In the genomic region with DNA sequence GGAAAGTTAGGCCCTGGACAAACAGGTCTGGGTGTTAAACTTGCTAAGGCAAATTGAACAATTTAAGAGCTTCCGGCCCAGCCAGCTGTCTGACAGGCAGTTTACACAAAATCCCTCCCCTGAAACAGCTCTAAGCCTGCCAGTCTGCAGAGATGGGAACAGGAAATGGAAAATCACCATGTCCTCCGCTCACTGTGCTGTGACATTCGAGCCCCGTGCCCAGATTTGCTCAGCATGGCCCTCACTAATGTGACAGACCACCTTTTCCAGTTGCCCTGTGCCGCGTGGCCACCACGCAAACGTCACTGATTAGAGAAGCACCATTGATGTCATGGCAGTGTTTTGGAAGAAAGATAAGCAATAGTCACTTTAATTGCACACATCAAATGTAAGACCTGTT, we compare ENCODE assay signal across 9 cellular contexts. TPM values are rescaled to one million over a fixed set of nuclear protein-coding genes. Genes with fewer than 3 reads are reported as not detected.
A peak's percentile ranks its signal among the peaks of the same experiment; 100 is the strongest.
DNase-seq lines count a peak whose midpoint lies in the region; ATAC-seq, FAIRE-seq and TF ChIP-seq lines count a peak whose summit lies in the region.
"Had no signal": no experiment of that assay in that cellular context is flagged by ENCODE, and none has a peak within 500 bp of the region (broad histone marks: within the 10 kb centered on the region; RNA-seq: fewer than 3 reads in every experiment).

No MANE protein-coding gene starts in this region.

- no peak for TF ChIP-seq POLR2A in uterus (IDR thresholded peaks at IDR 0.05)

- TF ChIP-seq CTCF in bronchial epithelial cell (IDR thresholded peaks at IDR 0.05; ENCODE audit: insufficient read depth, low read length, severe bottlenecking) (no peak), nephron (IDR thresholded peaks at IDR 0.05; ENCODE audit: unreplicated experiment in 3 of 3) (no peak), uterus (IDR thresholded peaks at IDR 0.05) (no peak)

- peaks cover 33% of the 10 kb centered on the region for H3K36me3 ChIP-seq in HUES64 (ENCODE audit: insufficient read depth, low read length)
- peaks cover 1% of the 10 kb centered on the region for H3K36me3 ChIP-seq in bronchial epithelial cell (ENCODE audit: control insufficient read depth, insufficient read depth, low read length)
- no peaks in the 10 kb centered on the region for H3K36me3 ChIP-seq in uterus

- H3K27ac ChIP-seq in HUES64 (ENCODE audit: low read depth, low read length) = peak overlapping the region; percentile 2; the same call in 1 of the 2 replicates
- no peak overlapping the region for H3K27ac ChIP-seq in uterus

- DNase-seq in bronchial epithelial cell (ENCODE audit: low read depth) (peak; percentile 55), NCI-H1048 (lab: John Stamatoyannopoulos, UW) (no peak), medulla oblongata (ENCODE audit: extremely low spot score) (no peak), uterus (no peak)
- DNase-seq in T-helper 2 cell treated with Interferon-gamma antibody and Interleukin-4, amounts not matched to agents 5 μg/mL and 100 μg/mL, for 36 hours (ENCODE audit: low spot score) = no peak

- peak overlapping the region; percentile 83 to 91 (median 84) for H3K27ac Mint-ChIP-seq in nephron
- H3K27ac Mint-ChIP-seq in T-helper 2 cell treated with Interferon-gamma antibody and Interleukin-4, amounts not matched to agents 5 μg/mL and 100 μg/mL, for 36 hours = no peak overlapping the region
- H3K27ac Mint-ChIP-seq: T-helper 1 cell treated with Interleukin-12 subunit alpha and Interleukin-12 subunit beta and Interleukin-4 antibody, amounts not matched to agents 30 μg/mL and 1 μg/mL, for 36 hours had no signal

- no peaks in the 10 kb centered on the region for H3K9me3 ChIP-seq in HUES64 (ENCODE audit: insufficient read depth, low read depth, low read length)
- no peaks in the 10 kb centered on the region for H3K9me3 ChIP-seq in uterus

- H3K4me3 Mint-ChIP-seq in nephron = peak overlapping the region; percentile 12 to 59 (median 15)
- H3K4me3 Mint-ChIP-seq in T-helper 2 cell treated with Interferon-gamma antibody and Interleukin-4, amounts not matched to agents 5 μg/mL and 100 μg/mL, for 36 hours = no peak overlapping the region
- H3K4me3 Mint-ChIP-seq: T-helper 1 cell treated with Interleukin-12 subunit alpha and Interleukin-12 subunit beta and Interleukin-4 antibody, amounts not matched to agents 30 μg/mL and 1 μg/mL, for 36 hours had no signal

- no peaks in the 10 kb centered on the region for H3K9me3 Mint-ChIP-seq in nephron
- H3K9me3 Mint-ChIP-seq in T-helper 2 cell treated with Interferon-gamma antibody and Interleukin-4, amounts not matched to agents 5 μg/mL and 100 μg/mL, for 36 hours = no peaks in the 10 kb centered on the region
- H3K9me3 Mint-ChIP-seq: T-helper 1 cell treated with Interleukin-12 subunit alpha and Interleukin-12 subunit beta and Interleukin-4 antibody, amounts not matched to agents 30 μg/mL and 1 μg/mL, for 36 hours had no signal

- H3K27me3 Mint-ChIP-seq in nephron (ENCODE audit: low read depth) = no peaks in the 10 kb centered on the region
- H3K27me3 Mint-ChIP-seq in T-helper 2 cell treated with Interferon-gamma antibody and Interleukin-4, amounts not matched to agents 5 μg/mL and 100 μg/mL, for 36 hours (ENCODE audit: low read depth) = peaks cover 2% of the 10 kb centered on the region

- FAIRE-seq in bronchial epithelial cell (lab: Jason Lieb, UNC) = no peak

- peak; percentile 59 for ATAC-seq in GM18517 (IDR thresholded peaks at IDR 0.05; ENCODE audit: unreplicated experiment)

- H3K4me3 ChIP-seq in HUES64 (ENCODE audit: low read length) (no peak overlapping the region), bronchial epithelial cell (ENCODE audit: low read depth, low read length) (no peak overlapping the region), uterus (no peak overlapping the region)

- no peak overlapping the region for H3K9ac ChIP-seq in HUES64 (ENCODE audit: low read depth, low read length)

- H3K27me3 ChIP-seq in HUES64 (ENCODE audit: insufficient read depth, low read length) (no peaks in the 10 kb centered on the region), bronchial epithelial cell (ENCODE audit: control insufficient read depth, insufficient read depth, low read length) (no peaks in the 10 kb centered on the region), uterus (no peaks in the 10 kb centered on the region)

- H3K36me3 Mint-ChIP-seq in nephron (ENCODE audit: low read depth) = peaks cover 33% of the 10 kb centered on the region
- H3K36me3 Mint-ChIP-seq in T-helper 2 cell treated with Interferon-gamma antibody and Interleukin-4, amounts not matched to agents 5 μg/mL and 100 μg/mL, for 36 hours (ENCODE audit: low read depth) = no peaks in the 10 kb centered on the region

- 72% methylated on average over 8 of the region's 8 CpGs for WGBS in HUES64

- intact Hi-C loops in uterus (cut with DNase I; ENCODE audit: low total_unique reads) = no loop called here

- peaks cover 17% of the 10 kb centered on the region for H3K4me1 Mint-ChIP-seq in nephron
- peaks cover 2% of the 10 kb centered on the region for H3K4me1 Mint-ChIP-seq in T-helper 2 cell treated with Interferon-gamma antibody and Interleukin-4, amounts not matched to agents 5 μg/mL and 100 μg/mL, for 36 hours (ENCODE audit: low read depth)

- H3K4me1 ChIP-seq in HUES64 (ENCODE audit: insufficient read depth, low read length) = peaks cover 33% of the 10 kb centered on the region
- no peaks in the 10 kb centered on the region for H3K4me1 ChIP-seq in uterus

RNA-seq across cellular contexts. Expression of a gene that starts 41.0 kb away (rescaled TPM):
- 22.6 TPM for polyA plus RNA-seq in HUES64 (2013, experiment 1 of 2)
- 26.2 TPM for polyA plus RNA-seq in HUES64 (2013, experiment 2 of 2)
- total RNA-seq in bronchial epithelial cell (4.2 and 4.4 TPM in 2 replicates), uterus (1 to 10 TPM in 2 of 4 donors, under 1 TPM in 1, not detected in 1; under 0.01 to 5.8 (median 2.6) TPM)

RNA-seq across cellular contexts. Expression of a gene that starts 42.1 kb away (rescaled TPM):
- 5.1 TPM for polyA plus RNA-seq in HUES64 (2013, experiment 1 of 2)
- polyA plus RNA-seq in HUES64 (2013, experiment 2 of 2) = 4.2 TPM
- 0.77 TPM in 1 of 2 replicates, not detected in the other for total RNA-seq in bronchial epithelial cell
- under 1 TPM in 2 of 4 donors, not detected in 2; 0.59 to 0.76 TPM for total RNA-seq in uterus
